1 cellular context compared by ENCODE assay signal in the genomic region with DNA sequence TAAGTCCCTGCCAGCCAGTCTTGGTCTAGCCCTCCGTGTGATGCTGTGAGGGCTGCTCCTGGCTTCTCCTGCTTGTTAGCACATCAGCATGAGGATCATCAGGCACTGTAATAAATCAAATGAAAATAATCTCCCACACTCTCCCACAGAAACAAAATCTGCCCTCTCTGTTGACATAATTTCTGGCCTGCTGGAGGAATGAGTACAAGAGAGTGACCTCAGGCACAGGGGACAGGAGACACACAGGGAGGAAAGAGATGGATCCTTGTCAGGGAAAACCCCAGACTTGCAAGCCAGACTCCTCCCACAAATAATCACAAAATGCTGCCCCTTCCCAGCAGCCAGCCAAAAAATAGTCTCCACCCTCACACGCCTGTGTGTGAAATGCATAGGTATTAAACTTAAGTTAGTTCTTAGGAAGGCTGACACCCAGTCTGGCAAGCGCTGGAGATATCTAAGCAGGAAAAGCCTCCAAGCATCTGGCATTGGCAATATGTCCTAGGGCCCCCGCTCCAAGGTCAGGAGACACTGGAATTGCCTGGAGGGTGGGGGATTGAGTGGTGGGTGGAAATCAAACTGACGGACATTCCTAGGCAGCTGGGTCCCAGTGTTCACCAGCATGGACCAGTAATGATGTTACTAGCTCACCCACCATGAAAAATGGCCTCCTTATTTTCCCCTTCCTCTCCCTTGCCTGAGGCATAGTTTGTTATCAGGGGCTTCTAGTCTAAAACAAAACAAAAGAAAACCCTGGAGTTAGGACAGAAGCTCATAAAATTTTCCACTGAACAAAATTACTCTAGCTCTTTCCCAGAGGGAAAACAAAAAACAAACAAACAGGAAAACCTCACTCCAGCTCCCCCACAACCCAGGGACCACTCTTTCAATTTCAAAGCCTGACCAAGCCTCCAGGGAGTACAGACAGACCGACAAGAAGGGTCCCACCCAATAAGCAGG.
TF ChIP-seq lines count a peak whose summit lies in the region.

No MANE protein-coding gene starts in this region.

TF ChIP-seq in HepG2, 621 proteins besides CTCF, POLR2A, EP300 and RAD21:
- TF ChIP-seq RFXANK (CRISPR knock-in tag; IDR thresholded peaks at IDR 0.05) (no peak), ZNF7 (CRISPR knock-in tag; IDR thresholded peaks at IDR 0.05) (no peak), SMAD3 (CRISPR knock-in tag; IDR thresholded peaks at IDR 0.05) (no peak), REL (CRISPR knock-in tag; conservative IDR thresholded peaks at IDR 0.05) (no peak), SNAPC5 (CRISPR knock-in tag; IDR thresholded peaks at IDR 0.05; ENCODE audit: borderline replicate concordance) (no peak), ATAD3A (CRISPR knock-in tag; IDR thresholded peaks at IDR 0.05) (no peak), NFE2L1 (CRISPR knock-in tag; IDR thresholded peaks at IDR 0.05; ENCODE audit: borderline replicate concordance) (no peak), ZFX (CRISPR knock-in tag; IDR thresholded peaks at IDR 0.05; ENCODE audit: low read depth) (no peak), HES4 (CRISPR knock-in tag; IDR thresholded peaks at IDR 0.05; ENCODE audit: borderline replicate concordance) (no peak), MXD4 (CRISPR knock-in tag; IDR thresholded peaks at IDR 0.05) (no peak), ZNF432 (CRISPR knock-in tag; IDR thresholded peaks at IDR 0.05; ENCODE audit: borderline replicate concordance) (no peak), MTERF4 (CRISPR knock-in tag; IDR thresholded peaks at IDR 0.05) (no peak), ZNF17 (CRISPR knock-in tag; IDR thresholded peaks at IDR 0.05) (no peak), ZFP36L2 (CRISPR knock-in tag; IDR thresholded peaks at IDR 0.05) (no peak), SIX1 (CRISPR knock-in tag; IDR thresholded peaks at IDR 0.05; ENCODE audit: borderline replicate concordance) (no peak), ZNF816 (CRISPR knock-in tag; IDR thresholded peaks at IDR 0.05; ENCODE audit: borderline replicate concordance) (no peak), ZNF546 (CRISPR knock-in tag; conservative IDR thresholded peaks at IDR 0.05) (no peak), HNF4A (CRISPR knock-in tag; IDR thresholded peaks at IDR 0.05) (no peak)
- TF ChIP-seq, protein P1, sequence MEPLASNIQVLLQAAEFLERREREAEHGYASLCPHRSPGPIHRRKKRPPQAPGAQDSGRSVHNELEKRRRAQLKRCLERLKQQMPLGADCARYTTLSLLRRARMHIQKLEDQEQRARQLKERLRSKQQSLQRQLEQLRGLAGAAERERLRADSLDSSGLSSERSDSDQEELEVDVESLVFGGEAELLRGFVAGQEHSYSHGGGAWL (CRISPR knock-in tag; IDR thresholded peaks at IDR 0.05) = no peak
- TF ChIP-seq, protein P2, sequence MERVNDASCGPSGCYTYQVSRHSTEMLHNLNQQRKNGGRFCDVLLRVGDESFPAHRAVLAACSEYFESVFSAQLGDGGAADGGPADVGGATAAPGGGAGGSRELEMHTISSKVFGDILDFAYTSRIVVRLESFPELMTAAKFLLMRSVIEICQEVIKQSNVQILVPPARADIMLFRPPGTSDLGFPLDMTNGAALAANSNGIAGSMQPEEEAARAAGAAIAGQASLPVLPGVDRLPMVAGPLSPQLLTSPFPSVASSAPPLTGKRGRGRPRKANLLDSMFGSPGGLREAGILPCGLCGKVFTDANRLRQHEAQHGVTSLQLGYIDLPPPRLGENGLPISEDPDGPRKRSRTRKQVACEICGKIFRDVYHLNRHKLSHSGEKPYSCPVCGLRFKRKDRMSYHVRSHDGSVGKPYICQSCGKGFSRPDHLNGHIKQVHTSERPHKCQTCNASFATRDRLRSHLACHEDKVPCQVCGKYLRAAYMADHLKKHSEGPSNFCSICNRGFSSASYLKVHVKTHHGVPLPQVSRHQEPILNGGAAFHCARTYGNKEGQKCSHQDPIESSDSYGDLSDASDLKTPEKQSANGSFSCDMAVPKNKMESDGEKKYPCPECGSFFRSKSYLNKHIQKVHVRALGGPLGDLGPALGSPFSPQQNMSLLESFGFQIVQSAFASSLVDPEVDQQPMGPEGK (CRISPR knock-in tag; IDR thresholded peaks at IDR 0.05) = no peak
